Comparison of ENCODE assay signal across 19 cellular contexts in genomic region chr6:2659882-2660281, GRCh38.
A peak's percentile ranks its signal among the peaks of the same experiment; 100 is the strongest.
DNase-seq lines count a peak whose midpoint lies in the region; ATAC-seq, FAIRE-seq and TF ChIP-seq lines count a peak whose summit lies in the region.
"Had no signal": no experiment of that assay in that cellular context is flagged by ENCODE, and none has a peak within 500 bp of the region (broad histone marks: within the 10 kb centered on the region; RNA-seq: fewer than 3 reads in every experiment).

No MANE protein-coding gene starts in this region.

- no peak overlapping the region for H3K4ac ChIP-seq in mesenchymal stem cell (ENCODE audit: low read depth in 1 of 2, low read length in 2 of 2)

- TF ChIP-seq CTCF in GM12878 (IDR thresholded peaks at IDR 0.05 in 2 of 3, conservative IDR thresholded peaks at IDR 0.05 in 1 of 3; ENCODE audit: control insufficient read depth in 2 of 3, extremely low read depth in 1 of 3, insufficient read depth in 1 of 3, low read depth in 3 of 3, low read length in 3 of 3), result no peak

- no peak overlapping the region for H4K8ac ChIP-seq in mesenchymal stem cell (ENCODE audit: low read length)

- ATAC-seq in GM12878 (no peak), naive B cell (ENCODE audit: low read depth in 2 of 2) (no peak), HG03139 (IDR thresholded peaks at IDR 0.05; ENCODE audit: unreplicated experiment) (no peak)
- ATAC-seq in natural killer cell treated with Interleukin-12 subunit alpha and Interleukin-12 subunit beta and Interleukin-15 and Interleukin-18, amount 100 ng/mL, for 72 hours, result no peak
- ATAC-seq: mucosa of descending colon had no signal

- no peak overlapping the region for H3K23ac ChIP-seq in mesenchymal stem cell (ENCODE audit: low read length in 2 of 2)

- no peak overlapping the region for H3K4me3 Mint-ChIP-seq in naive B cell
- no peak overlapping the region for H3K4me3 Mint-ChIP-seq in natural killer cell treated with Interleukin-12 subunit alpha and Interleukin-12 subunit beta and Interleukin-15 and Interleukin-18, amount 100 ng/mL, for 72 hours
- H3K4me3 Mint-ChIP-seq: activated CD4-positive, alpha-beta T cell treated with anti-CD3 and anti-CD28 coated beads, Interleukin-2, amount 10 ng/mL, durations not matched to agents 24 days and 14 days; immature natural killer cell had no signal

- H3K36me3 ChIP-seq in GM12878 (ENCODE audit: control insufficient read depth in 2 of 2, insufficient read depth in 2 of 2, low read length in 1 of 2) (no peaks in the 10 kb centered on the region), mesenchymal stem cell (ENCODE audit: control insufficient read depth in 1 of 2, insufficient read depth in 2 of 2, low read depth in 1 of 2, low read length in 2 of 2) (no peaks in the 10 kb centered on the region)
- H3K36me3 ChIP-seq: BLaER1, ovary had no signal

- H3K27ac ChIP-seq in GM12878 (ENCODE audit: control insufficient read depth, insufficient read depth) (no peak overlapping the region), mesenchymal stem cell (ENCODE audit: low read length, poor library complexity, severe bottlenecking) (no peak overlapping the region)
- H3K27ac ChIP-seq: BLaER1, ovary had no signal

- no peak overlapping the region for H4K91ac ChIP-seq in mesenchymal stem cell (ENCODE audit: low read length)

- H3K36me3 Mint-ChIP-seq in naive B cell, result no peaks in the 10 kb centered on the region
- H3K36me3 Mint-ChIP-seq in natural killer cell treated with Interleukin-12 subunit alpha and Interleukin-12 subunit beta and Interleukin-15 and Interleukin-18, amount 100 ng/mL, for 72 hours, result no peaks in the 10 kb centered on the region
- H3K36me3 Mint-ChIP-seq: immature natural killer cell had no signal

- H3K4me2 ChIP-seq in GM12878 (ENCODE audit: control insufficient read depth, insufficient read depth) (no peak overlapping the region), mesenchymal stem cell (ENCODE audit: low read length, poor library complexity, severe bottlenecking) (no peak overlapping the region)

- H3K9ac ChIP-seq in GM12878 (ENCODE audit: control insufficient read depth, insufficient read depth, low read length), result no peak overlapping the region
- no peak overlapping the region for H3K9ac ChIP-seq in mesenchymal stem cell (ENCODE audit: low read length)
- H3K9ac ChIP-seq: BLaER1 had no signal

- RAD21 ChIA-PET in GM12878 (lab: Charles Lee; ENCODE audit: unreplicated experiment), result no interaction called here

- peaks cover 20 to 28% (median 20%) of the 10 kb centered on the region in 3 donors for H3K4me1 Mint-ChIP-seq in naive B cell
- H3K4me1 Mint-ChIP-seq in natural killer cell treated with Interleukin-12 subunit alpha and Interleukin-12 subunit beta and Interleukin-15 and Interleukin-18, amount 100 ng/mL, for 72 hours (ENCODE audit: low read depth in 2 of 2), result peaks cover 0 to 4% of the 10 kb centered on the region in 2 donors
- H3K4me1 Mint-ChIP-seq: immature natural killer cell had no signal

- no peak overlapping the region for H3K14ac ChIP-seq in mesenchymal stem cell (ENCODE audit: low read length in 2 of 2)

- TF ChIP-seq RAD21 in GM12878 (IDR thresholded peaks at IDR 0.05; ENCODE audit: insufficient read depth, low read depth, low read length), result no peak

- CTCF ChIA-PET in GM12878 (lab: Yijun Ruan, JAX), result interaction anchor here (1.0 kb wide), 1 partner anchor 23 kb away, joined by 3 read pairs; no protein-coding TSS in a partner anchor

- no peak overlapping the region for H3K4me3 ChIP-seq in GM12878
- H3K4me3 ChIP-seq in mesenchymal stem cell (ENCODE audit: insufficient read depth in 1 of 2, low read depth in 1 of 2, low read length in 2 of 2), result no peak overlapping the region
- H3K4me3 ChIP-seq: BLaER1, mucosa of descending colon, ovary had no signal

- H2AFZ ChIP-seq in GM12878 (ENCODE audit: control insufficient read depth, low read depth, low read length) (no peak overlapping the region), mesenchymal stem cell (ENCODE audit: low read depth, low read length) (no peak overlapping the region)

- H3K27me3 ChIP-seq in GM12878 (replicated peaks in 1 of 2; ENCODE audit: control insufficient read depth in 2 of 2, insufficient read depth in 2 of 2, low read length in 1 of 2) (no peaks in the 10 kb centered on the region), mesenchymal stem cell (ENCODE audit: control insufficient read depth in 1 of 2, insufficient read depth in 1 of 2, low read length in 2 of 2) (no peaks in the 10 kb centered on the region)
- H3K27me3 ChIP-seq: BLaER1, ovary had no signal

- no peak overlapping the region for H2AK5ac ChIP-seq in mesenchymal stem cell (ENCODE audit: low read length, severe bottlenecking)

- WGBS in GM12878 (ENCODE audit: insufficient coverage, insufficient replicate concordance, low lambda C conversion rate, missing lambda C conversion rate), result 33% methylated on average over 4 of the region's 4 CpGs
- 64% methylated on average over 4 of the region's 4 CpGs for WGBS in mesenchymal stem cell

- no peak overlapping the region for H2BK120ac ChIP-seq in mesenchymal stem cell (ENCODE audit: low read depth, low read length)

- H4K20me1 ChIP-seq in GM12878 (ENCODE audit: control insufficient read depth, insufficient read depth), result no peaks in the 10 kb centered on the region
- H4K20me1 ChIP-seq: BLaER1 had no signal

- H2BK5ac ChIP-seq in mesenchymal stem cell (ENCODE audit: low read depth, low read length, poor library complexity, severe bottlenecking), result no peak overlapping the region

- no peak for TF ChIP-seq EP300 in GM12878 (IDR thresholded peaks at IDR 0.05; ENCODE audit: borderline replicate concordance in 1 of 2, control insufficient read depth in 1 of 2, low read depth in 2 of 2, low read length in 2 of 2)

- no peak overlapping the region for H2BK12ac ChIP-seq in mesenchymal stem cell (ENCODE audit: low read length in 2 of 2)

- H3K9me3 Mint-ChIP-seq in naive B cell, result peaks cover 0 to 7% (median 4%) of the 10 kb centered on the region in 7 donors
- no peaks in the 10 kb centered on the region for H3K9me3 Mint-ChIP-seq in natural killer cell treated with Interleukin-12 subunit alpha and Interleukin-12 subunit beta and Interleukin-15 and Interleukin-18, amount 100 ng/mL, for 72 hours
- H3K9me3 Mint-ChIP-seq: activated CD4-positive, alpha-beta T cell treated with anti-CD3 and anti-CD28 coated beads, Interleukin-2, amount 10 ng/mL, durations not matched to agents 24 days and 14 days; immature natural killer cell had no signal

- no peaks in the 10 kb centered on the region for H3K27me3 Mint-ChIP-seq in naive B cell
- peaks cover 11 to 31% of the 10 kb centered on the region in 2 donors for H3K27me3 Mint-ChIP-seq in natural killer cell treated with Interleukin-12 subunit alpha and Interleukin-12 subunit beta and Interleukin-15 and Interleukin-18, amount 100 ng/mL, for 72 hours

- POLR2A ChIA-PET in GM12878 (lab: Charles Lee), result no interaction called here

- no peak overlapping the region for H3K18ac ChIP-seq in mesenchymal stem cell (ENCODE audit: low read depth in 1 of 2, low read length in 2 of 2)

- no peaks in the 10 kb centered on the region for H3K79me2 ChIP-seq in GM12878 (ENCODE audit: control insufficient read depth, insufficient read depth, low read length)

- peak; percentile 53 for DNase-seq in H54 (ENCODE audit: insufficient read length, low spot score)
- DNase-seq in NCI-H226, result peak; percentile 55
- no peak for DNase-seq in GM12878 (ENCODE audit: low read depth, low spot score)
- DNase-seq in naive B cell, result no peak
- DNase-seq in natural killer cell treated with Interleukin-12 subunit alpha and Interleukin-12 subunit beta and Interleukin-15 and Interleukin-18, amount 100 ng/mL, for 72 hours (ENCODE audit: low spot score), result no peak
- no peak for DNase-seq in mesenchymal stem cell
- no peak for DNase-seq in nucleus accumbens (lab: John Stamatoyannopoulos, UW)
- DNase-seq: activated CD4-positive, alpha-beta T cell treated with anti-CD3 and anti-CD28 coated beads, Interleukin-2, amount 10 ng/mL, durations not matched to agents 24 days and 14 days; activated T-cell treated with anti-CD3 and anti-CD28 coated beads, Interleukin-2, amount 50 U/mL, for 1 hour; immature natural killer cell; MM.1S; mucosa of descending colon; NCI-H2029; NCI-H69; ovary; stimulated activated CD4-positive, alpha-beta T cell treated with anti-CD3 and anti-CD28 coated beads, Interleukin-12 subunit alpha, Interleukin-12 subunit beta, amount 100 ng/mL, for 4 hours had no signal

- no peak overlapping the region for H2BK15ac ChIP-seq in mesenchymal stem cell (ENCODE audit: low read depth, poor library complexity, severe bottlenecking)

- H3K4me1 ChIP-seq in GM12878 (ENCODE audit: control insufficient read depth, insufficient read depth, low read length), result peaks cover 10% of the 10 kb centered on the region
- H3K4me1 ChIP-seq in mesenchymal stem cell (ENCODE audit: control insufficient read depth, insufficient read depth, low read depth, low read length), result peaks cover 3% of the 10 kb centered on the region

- no TSS peak for BruUV-seq in GM12878 (replicated peaks; lab: Mats Ljungman, UMichigan)

- H3K79me1 ChIP-seq in mesenchymal stem cell (replicated peaks; ENCODE audit: low read length, poor library complexity, severe bottlenecking), result no peaks in the 10 kb centered on the region

- SMC1A ChIA-PET in GM12878 (lab: Charles Lee; ENCODE audit: uncharacterized antibody, unreplicated experiment), result interaction anchor here (1.2 kb wide), 1 partner anchor 66 kb away, joined by 3 read pairs; no protein-coding TSS in a partner anchor

- intact Hi-C loops in GM12878 (cut with micrococcal nuclease; ENCODE audit: unreplicated experiment), result no loop called here

- H3K27ac Mint-ChIP-seq in naive B cell, result peak overlapping the region in 4 of 6 donors; percentile 1 to 94 (median 70)
- no peak overlapping the region for H3K27ac Mint-ChIP-seq in natural killer cell treated with Interleukin-12 subunit alpha and Interleukin-12 subunit beta and Interleukin-15 and Interleukin-18, amount 100 ng/mL, for 72 hours
- H3K27ac Mint-ChIP-seq: activated CD4-positive, alpha-beta T cell treated with anti-CD3 and anti-CD28 coated beads, Interleukin-2, amount 10 ng/mL, durations not matched to agents 24 days and 14 days; immature natural killer cell had no signal

- H3K9me3 ChIP-seq in GM12878 (replicated peaks; ENCODE audit: control insufficient read depth, insufficient read depth, low read length), result no peaks in the 10 kb centered on the region; the same call in 1 of the 3 replicates
- H3K9me3 ChIP-seq in mesenchymal stem cell (ENCODE audit: control insufficient read depth, low read length), result peaks cover 4% of the 10 kb centered on the region
- H3K9me3 ChIP-seq: BLaER1, mucosa of descending colon, ovary had no signal

- FAIRE-seq in H54 (lab: Jason Lieb, UNC) (peak; percentile 82), GM12878 (lab: Jason Lieb, UNC) (peak; percentile 13)
- FAIRE-seq: endometrium had no signal

- TF ChIP-seq POLR2A in H54 (IDR thresholded peaks at IDR 0.05; ENCODE audit: low read depth, low read length), result no peak
- TF ChIP-seq POLR2A in GM12878 (IDR thresholded peaks at IDR 0.05; ENCODE audit: low read depth, low read length), result no peak

- in situ Hi-C loops in GM12878 (cut with MboI), result no loop called here

TF ChIP-seq in GM12878, 131 proteins besides CTCF, POLR2A, EP300 and RAD21 (continues in another document):
- TF ChIP-seq KAT2A (conservative IDR thresholded peaks at IDR 0.05; ENCODE audit: control insufficient read depth, low read depth, low read length), result no peak
- TF ChIP-seq ZNF384 (IDR thresholded peaks at IDR 0.05; ENCODE audit: borderline replicate concordance, low read depth, low read length), result no peak
- no peak for TF ChIP-seq STAT3 (IDR thresholded peaks at IDR 0.05; ENCODE audit: low read depth, low read length)
- TF ChIP-seq FOXK2 (IDR thresholded peaks at IDR 0.05), result no peak

Comparison
In these comparisons a context has a peak if more than half of its experiments do, and no peak if none do; other contexts are left out.
1. DNase-seq: peak in H54 (single experiment) and NCI-H226 (single experiment); none in GM12878 (single experiment), naive B cell (single experiment), natural killer cell treated with Interleukin-12 subunit alpha and Interleukin-12 subunit beta and Interleukin-15 and Interleukin-18, amount 100 ng/mL, for 72 hours (single experiment), mesenchymal stem cell (single experiment) and nucleus accumbens (0 of 56).
2. H3K27ac Mint-ChIP-seq: peak in naive B cell (4 of 6); none in natural killer cell treated with Interleukin-12 subunit alpha and Interleukin-12 subunit beta and Interleukin-15 and Interleukin-18, amount 100 ng/mL, for 72 hours (0 of 2).